Comparison of ENCODE assay signal across 10 cellular contexts in the genomic region with DNA sequence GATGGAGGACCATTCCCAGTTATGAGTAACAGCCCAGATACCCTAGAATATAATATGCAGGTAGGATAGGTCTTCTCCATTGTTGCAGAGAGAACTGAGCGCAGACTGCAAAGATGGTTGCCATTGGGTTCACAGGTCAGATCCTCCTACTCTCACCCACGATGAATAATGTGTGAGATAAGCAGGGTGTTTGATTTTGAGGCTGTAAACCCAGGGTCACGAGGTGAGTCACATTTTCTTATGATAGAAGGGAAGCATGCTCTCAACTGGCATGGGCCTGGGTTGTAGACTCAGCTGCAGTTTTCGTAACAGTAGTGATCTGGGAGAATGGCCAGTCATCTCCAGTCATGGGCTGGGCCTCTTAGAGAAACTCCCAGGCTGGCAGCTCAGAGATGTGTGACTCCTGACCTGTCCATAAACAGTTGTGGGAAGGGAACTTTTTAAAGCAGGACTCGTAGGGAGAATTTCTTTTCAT.
DNase-seq lines count a peak whose midpoint lies in the region; ATAC-seq, FAIRE-seq and TF ChIP-seq lines count a peak whose summit lies in the region.
"Had no signal": no experiment of that assay in that cellular context is flagged by ENCODE, and none has a peak within 500 bp of the region (broad histone marks: within the 10 kb centered on the region; RNA-seq: fewer than 3 reads in every experiment).

No MANE protein-coding gene starts in this region.

- H3K4me1 ChIP-seq in Panc1 (ENCODE audit: control insufficient read depth, insufficient read depth, low read length) (no peaks in the 10 kb centered on the region), small intestine (ENCODE audit: control insufficient read depth in 2 of 2, insufficient read depth in 1 of 2, low read depth in 1 of 2, low read length in 1 of 2) (peaks cover 0 to 3% of the 10 kb centered on the region in 2 donors)

- POLR2A ChIA-PET in Panc1 (lab: Charles Lee), result no interaction called here

- no peaks in the 10 kb centered on the region for H3K4me1 Mint-ChIP-seq in chondrocyte (ENCODE audit: low read depth)

- no peaks in the 10 kb centered on the region for H3K9me3 Mint-ChIP-seq in chondrocyte (ENCODE audit: low read depth)
- H3K9me3 Mint-ChIP-seq: activated naive CD8-positive, alpha-beta T cell treated with anti-CD3 and anti-CD28 coated beads, Interleukin-2, amount 10 ng/mL, durations not matched to agents 7 days and 5 days had no signal

- no peak overlapping the region for H3K27ac Mint-ChIP-seq in chondrocyte (ENCODE audit: unreplicated experiment)
- H3K27ac Mint-ChIP-seq: activated naive CD8-positive, alpha-beta T cell treated with anti-CD3 and anti-CD28 coated beads, Interleukin-2, amount 10 ng/mL, durations not matched to agents 7 days and 5 days had no signal

- ATAC-seq in Panc1 (0 out of 2 replicates have a peak, but pooled peaks have one; percentile 47), HG03025 (IDR thresholded peaks at IDR 0.05; ENCODE audit: low FRiP score, unreplicated experiment) (no peak), GM18907 (IDR thresholded peaks at IDR 0.05; ENCODE audit: unreplicated experiment) (no peak)

- no peaks in the 10 kb centered on the region for H3K36me3 ChIP-seq in Panc1 (ENCODE audit: control insufficient read depth, insufficient read depth, low read length)
- no peaks in the 10 kb centered on the region for H3K36me3 ChIP-seq in small intestine (ENCODE audit: control insufficient read depth in 2 of 2, insufficient read depth in 2 of 2, low read length in 2 of 2)

- H3K27ac ChIP-seq in Panc1 (ENCODE audit: low read length) (no peak overlapping the region), small intestine (ENCODE audit: low read depth in 1 of 2, low read length in 1 of 2) (peak overlapping the region in 1 of 2 donors; percentile 57)

- 19 to 41% (median 26%) methylated on average over 5 of the region's 5 CpGs for WGBS in small intestine, 3 donors

- peak; percentile 39 for DNase-seq in ELF-1 (ENCODE audit: low read depth, low spot score)
- peak; percentile 27 for DNase-seq in Panc1 (ENCODE audit: low read depth, low spot score)
- DNase-seq in fibroblast of peridontal ligament (ENCODE audit: extremely low read depth), result peak; percentile 97
- DNase-seq in small intestine, result peak; percentile 99
- no peak for DNase-seq in NCI-H2171 (lab: John Stamatoyannopoulos, UW)
- no peak for DNase-seq in chondrocyte (ENCODE audit: low spot score)
- DNase-seq: activated naive CD8-positive, alpha-beta T cell treated with anti-CD3 and anti-CD28 coated beads, Interleukin-2, amount 10 ng/mL, durations not matched to agents 7 days and 5 days; NCI-H1048 had no signal

- no peaks in the 10 kb centered on the region for H3K36me3 Mint-ChIP-seq in chondrocyte (ENCODE audit: low read depth)
- H3K36me3 Mint-ChIP-seq: activated naive CD8-positive, alpha-beta T cell treated with anti-CD3 and anti-CD28 coated beads, Interleukin-2, amount 10 ng/mL, durations not matched to agents 7 days and 5 days had no signal

- H3K27me3 ChIP-seq in Panc1 (ENCODE audit: control insufficient read depth, insufficient read depth, low read length) (no peaks in the 10 kb centered on the region), small intestine (ENCODE audit: control insufficient read depth in 2 of 2, insufficient read depth in 2 of 2, low read length in 2 of 2) (no peaks in the 10 kb centered on the region)

- H3K4me3 ChIP-seq in Panc1 (ENCODE audit: low read depth in 2 of 2, low read length in 2 of 2) (no peak overlapping the region), small intestine (ENCODE audit: low read depth in 1 of 2, low read length in 2 of 2) (no peak overlapping the region)

- H3K9me3 ChIP-seq in Panc1 (ENCODE audit: control insufficient read depth, insufficient read depth, low read depth, low read length) (no peaks in the 10 kb centered on the region), small intestine (ENCODE audit: control insufficient read depth, low read depth) (no peaks in the 10 kb centered on the region)

- FAIRE-seq in small intestine (lab: Jason Lieb, UNC), result peak; percentile 75

- no peak overlapping the region for H3K4me3 Mint-ChIP-seq in chondrocyte (ENCODE audit: unreplicated experiment)
- H3K4me3 Mint-ChIP-seq: activated naive CD8-positive, alpha-beta T cell treated with anti-CD3 and anti-CD28 coated beads, Interleukin-2, amount 10 ng/mL, durations not matched to agents 7 days and 5 days had no signal

- CTCF ChIA-PET in Panc1 (lab: Charles Lee), result no interaction called here

- no TSS peak for BruUV-seq in Panc1 (replicated peaks; lab: Mats Ljungman, UMichigan)

- intact Hi-C loops in Panc1 (cut with micrococcal nuclease; ENCODE audit: unreplicated experiment), result no loop called here

- H3K27me3 Mint-ChIP-seq in chondrocyte (ENCODE audit: low read depth), result no peaks in the 10 kb centered on the region
- H3K27me3 Mint-ChIP-seq: activated naive CD8-positive, alpha-beta T cell treated with anti-CD3 and anti-CD28 coated beads, Interleukin-2, amount 10 ng/mL, durations not matched to agents 7 days and 5 days had no signal

- in situ Hi-C loops in Panc1 (cut with HindIII; ENCODE audit: low pct_unique_long_range_greater_than_20kb, low sequenced_read_pairs), result no loop called here

- TF ChIP-seq CTCF in Panc1 (IDR thresholded peaks at IDR 0.05) (no peak), chondrocyte (IDR thresholded peaks at IDR 0.05) (no peak)

Comparison
In these comparisons a context has a peak if more than half of its experiments do, and no peak if none do; other contexts are left out.
1. DNase-seq: peak in ELF-1 (single experiment), Panc1 (single experiment), fibroblast of peridontal ligament (single experiment) and small intestine (single experiment); none in NCI-H2171 (single experiment) and chondrocyte (single experiment).